Comparison of ENCODE assay signal across 1 cellular context in genomic region chr1:161720956-161721737, GRCh38.
TF ChIP-seq lines count a peak whose summit lies in the region.

FCRLB (plus strand) TSS chr1:161721544; CDS start chr1:161722673, 1,129 bp downstream.

TF ChIP-seq in K562, 482 proteins besides CTCF, POLR2A, EP300 and RAD21:
- TF ChIP-seq PRDM10 (IDR thresholded peaks at IDR 0.05; ENCODE audit: partially characterized antibody) = peak; percentile 63
- peak; percentile 55; the same call in 1 of the 2 replicates for TF ChIP-seq BRD4 (IDR thresholded peaks at IDR 0.05)
- no peak for TF ChIP-seq JUND (IDR thresholded peaks at IDR 0.05; ENCODE audit: borderline replicate concordance, low read depth, low read length)
- no peak for TF ChIP-seq JUND (tag; IDR thresholded peaks at IDR 0.05; ENCODE audit: borderline replicate concordance, low read depth, low read length)
